Comparison of ENCODE assay signal across 15 cellular contexts in the genomic region with DNA sequence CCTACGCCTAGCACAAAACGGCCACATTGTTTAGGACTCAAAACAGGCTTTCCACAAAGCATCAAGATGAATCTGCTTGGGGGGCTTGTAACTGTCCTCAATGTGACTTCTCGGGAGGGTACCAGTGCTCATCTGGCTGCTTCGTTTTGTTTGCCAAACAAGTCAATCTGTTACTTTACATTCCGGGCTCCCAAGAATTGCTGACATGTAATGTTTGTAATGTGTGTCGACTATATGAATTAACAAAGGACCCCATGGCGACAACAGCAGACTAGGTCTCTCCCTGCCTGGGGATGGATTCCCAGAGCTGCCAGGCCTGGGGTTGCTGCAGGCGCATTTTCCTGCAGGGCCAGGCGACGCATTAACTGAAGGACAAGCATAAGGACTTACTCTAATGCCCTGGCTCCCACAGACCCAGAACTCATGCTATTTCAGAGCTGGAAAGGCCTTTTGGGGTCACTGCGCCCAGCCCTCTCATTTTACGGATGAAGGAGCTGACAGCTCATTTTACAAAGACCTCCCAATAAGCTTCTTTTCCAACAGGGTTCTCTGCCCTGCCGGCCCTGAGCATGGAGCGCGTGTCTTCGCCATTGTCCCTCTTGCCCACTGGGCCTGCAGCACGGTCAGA.
"Had no signal": no experiment of that assay in that cellular context is flagged by ENCODE, and none has a peak within 500 bp of the region (broad histone marks: within the 10 kb centered on the region; RNA-seq: fewer than 3 reads in every experiment).

No MANE protein-coding gene starts in this region.

- H3K9ac ChIP-seq: parathyroid adenoma had no signal

- H3K27me3 ChIP-seq: foreskin keratinocyte had no signal

- H3K27ac ChIP-seq: foreskin keratinocyte, parathyroid adenoma, prostate gland had no signal

- ATAC-seq: effector memory CD8-positive, alpha-beta T cell; foreskin keratinocyte; left colon; natural killer cell treated with Interleukin-12 subunit alpha and Interleukin-12 subunit beta and Interleukin-15 and Interleukin-18, amount 100 ng/mL, for 72 hours had no signal

- H3K9me3 ChIP-seq: prostate gland had no signal

- H3K27me3 Mint-ChIP-seq: dendritic cell treated with granulocyte-macrophage colony-stimulating factor and Interleukin-4, amounts not matched to agents 40 ng/mL and 50 ng/mL, for 4 days had no signal

- H3K36me3 Mint-ChIP-seq: mesothelial cell of epicardium; natural killer cell treated with Interleukin-12 subunit alpha and Interleukin-12 subunit beta and Interleukin-15 and Interleukin-18, amount 100 ng/mL, for 72 hours had no signal

- H2AFZ ChIP-seq: parathyroid adenoma had no signal

- H3K4me1 ChIP-seq: foreskin keratinocyte, prostate gland had no signal

- H3K4me1 Mint-ChIP-seq: mesothelial cell of epicardium had no signal

- DNase-seq: effector memory CD8-positive, alpha-beta T cell; foreskin keratinocyte; kidney; left colon; mammary epithelial cell; small intestine; stimulated activated CD4-positive, alpha-beta T cell treated with anti-CD3 and anti-CD28 coated beads, Interleukin-12 subunit alpha, Interleukin-12 subunit beta, amount 100 ng/mL, for 4 hours; stimulated activated CD4-positive, alpha-beta T cell treated with anti-CD3 and anti-CD28 coated beads, Interleukin-2, amount 100 ng/mL, for 48 hours; stimulated activated naive CD4-positive, alpha-beta T cell treated with Interleukin-2 at 50 U/mL for 16 hours; trophoblast cell had no signal

- H3K36me3 ChIP-seq: prostate gland had no signal

- H3K4me3 Mint-ChIP-seq: dendritic cell treated with granulocyte-macrophage colony-stimulating factor and Interleukin-4, amounts not matched to agents 40 ng/mL and 50 ng/mL, for 4 days; effector memory CD8-positive, alpha-beta T cell; mesothelial cell of epicardium; natural killer cell treated with Interleukin-12 subunit alpha and Interleukin-12 subunit beta and Interleukin-15 and Interleukin-18, amount 100 ng/mL, for 72 hours had no signal

- H3K27ac Mint-ChIP-seq: dendritic cell treated with granulocyte-macrophage colony-stimulating factor and Interleukin-4, amounts not matched to agents 40 ng/mL and 50 ng/mL, for 4 days; effector memory CD8-positive, alpha-beta T cell; mesothelial cell of epicardium; natural killer cell treated with Interleukin-12 subunit alpha and Interleukin-12 subunit beta and Interleukin-15 and Interleukin-18, amount 100 ng/mL, for 72 hours had no signal

- H3K79me2 ChIP-seq: parathyroid adenoma had no signal

- H3K9me3 Mint-ChIP-seq: dendritic cell treated with granulocyte-macrophage colony-stimulating factor and Interleukin-4, amounts not matched to agents 40 ng/mL and 50 ng/mL, for 4 days; effector memory CD8-positive, alpha-beta T cell; mesothelial cell of epicardium; natural killer cell treated with Interleukin-12 subunit alpha and Interleukin-12 subunit beta and Interleukin-15 and Interleukin-18, amount 100 ng/mL, for 72 hours had no signal

- H3K4me3 ChIP-seq: prostate gland had no signal
